Comparison of ENCODE assay signal across 8 cellular contexts in the genomic region with DNA sequence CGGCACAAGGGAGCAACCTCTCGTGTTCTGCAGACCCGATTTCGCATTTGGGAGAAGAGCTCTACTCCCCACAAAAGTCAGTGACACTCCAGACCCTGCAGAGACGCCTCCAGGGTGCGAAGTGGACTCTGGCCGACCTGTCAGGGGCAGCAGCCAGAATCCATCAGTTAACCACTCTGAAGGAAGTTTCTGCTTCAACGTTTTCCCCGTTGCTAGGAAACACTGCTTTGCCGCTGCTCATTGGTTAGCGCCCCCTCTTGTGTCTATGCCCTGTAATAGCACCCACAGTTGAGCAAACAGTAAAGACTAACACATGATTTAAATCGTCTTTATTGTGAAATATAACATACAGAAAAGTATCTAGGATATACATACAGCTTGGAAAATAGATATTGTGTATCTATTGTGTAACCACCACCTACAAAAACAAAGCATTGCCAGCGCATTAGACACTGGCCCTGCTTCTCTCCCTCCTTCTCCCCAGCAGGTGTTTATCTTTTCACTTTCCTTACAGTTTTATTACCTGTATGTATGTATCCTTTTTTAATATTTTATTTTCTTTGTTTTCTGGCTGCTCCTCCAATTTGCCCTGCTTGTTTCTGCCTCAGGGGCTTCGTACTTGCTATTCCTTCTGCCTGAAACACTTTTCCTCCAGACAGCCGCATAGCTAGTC. TPM values are rescaled to one million over a fixed set of nuclear protein-coding genes. Genes with fewer than 3 reads are reported as not detected.
A peak's percentile ranks its signal among the peaks of the same experiment; 100 is the strongest.
DNase-seq lines count a peak whose midpoint lies in the region; ATAC-seq, FAIRE-seq and TF ChIP-seq lines count a peak whose summit lies in the region.

No MANE protein-coding gene starts in this region.

- H2AFZ ChIP-seq in fibroblast of lung (ENCODE audit: low read length) (peak overlapping the region; percentile 20), neural progenitor cell (replicated peaks) (peak overlapping the region; percentile 45)

- H3K27ac Mint-ChIP-seq in neural progenitor cell = peak overlapping the region; percentile 52
- H3K27ac Mint-ChIP-seq in stimulated activated naive CD8-positive, alpha-beta T cell treated with anti-CD3 and anti-CD28 coated beads, Interleukin-15, amount 100 ng/mL, for 72 hours = peak overlapping the region in 1 of 2 donors; percentile 82

- TF ChIP-seq CTCF in D721Med (IDR thresholded peaks at IDR 0.05; ENCODE audit: insufficient read depth, missing control alignments) = peak; percentile 94
- peak; percentile 79 to 97 (median 92) for TF ChIP-seq CTCF in Peyer's patch (IDR thresholded peaks at IDR 0.05)
- TF ChIP-seq CTCF in fibroblast of lung (conservative IDR thresholded peaks at IDR 0.05 in 1 of 2, IDR thresholded peaks at IDR 0.05 in 1 of 2; ENCODE audit: low read depth in 1 of 2, low read length in 2 of 2) = peak; percentile 98 to 100
- TF ChIP-seq CTCF in neural progenitor cell (IDR thresholded peaks at IDR 0.05) = peak; percentile 92

- H3K4me3 ChIP-seq in Jurkat, Clone E6-1 (ENCODE audit: low read length) = no peak overlapping the region
- peak overlapping the region in 2 of 4 donors; percentile 27 to 31 for H3K4me3 ChIP-seq in Peyer's patch
- peak overlapping the region; percentile 4 to 57 (median 30) for H3K4me3 ChIP-seq in fibroblast of lung (replicated peaks in 1 of 4; ENCODE audit: control extremely low read depth in 1 of 4, insufficient read depth in 1 of 4, low read depth in 3 of 4, low read length in 4 of 4)
- no peak overlapping the region for H3K4me3 ChIP-seq in neural progenitor cell

- TF ChIP-seq POLR2A in Peyer's patch (IDR thresholded peaks at IDR 0.05) = no peak

- peak; percentile 92 for ATAC-seq in GM21515 (IDR thresholded peaks at IDR 0.05; ENCODE audit: unreplicated experiment)
- peak; percentile 84 to 87 for ATAC-seq in activated T-cell treated with anti-CD3 and anti-CD28 coated beads, Interleukin-2, amount 50 U/mL, for 4 hours
- ATAC-seq in stimulated activated naive CD8-positive, alpha-beta T cell treated with anti-CD3 and anti-CD28 coated beads, Interleukin-15, amount 100 ng/mL, for 72 hours = peak; percentile 86

- peaks cover 6% of the 10 kb centered on the region for H3K4me1 Mint-ChIP-seq in activated T-cell treated with anti-CD3 and anti-CD28 coated beads, Interleukin-2, amount 50 U/mL, for 4 hours (ENCODE audit: low read depth)
- H3K4me1 Mint-ChIP-seq in neural progenitor cell = peaks cover 10% of the 10 kb centered on the region
- H3K4me1 Mint-ChIP-seq in stimulated activated naive CD8-positive, alpha-beta T cell treated with anti-CD3 and anti-CD28 coated beads, Interleukin-15, amount 100 ng/mL, for 72 hours = peaks cover 11% of the 10 kb centered on the region

- H3K4me1 ChIP-seq in Peyer's patch (peaks cover 0 to 7% (median 0%) of the 10 kb centered on the region in 4 donors), fibroblast of lung (ENCODE audit: control insufficient read depth, extremely low read depth, insufficient read depth, low read length) (no peaks in the 10 kb centered on the region), neural progenitor cell (no peaks in the 10 kb centered on the region)

- no peaks in the 10 kb centered on the region for H3K9me3 ChIP-seq in Peyer's patch
- no peaks in the 10 kb centered on the region for H3K9me3 ChIP-seq in fibroblast of lung (ENCODE audit: control insufficient read depth, insufficient read depth, low read depth, low read length)
- no peaks in the 10 kb centered on the region for H3K9me3 ChIP-seq in neural progenitor cell (ENCODE audit: low read depth)

- peak overlapping the region; percentile 81 for H3K4me2 ChIP-seq in fibroblast of lung (ENCODE audit: extremely low read depth, insufficient read depth, low read length)
- H3K4me2 ChIP-seq in neural progenitor cell = peak overlapping the region; percentile 33

- H3K79me2 ChIP-seq in fibroblast of lung (ENCODE audit: control insufficient read depth, insufficient read depth, low read length) (no peaks in the 10 kb centered on the region), neural progenitor cell (ENCODE audit: low read depth) (no peaks in the 10 kb centered on the region)

- H3K9ac ChIP-seq in fibroblast of lung (ENCODE audit: insufficient read depth, low read length) = no peak overlapping the region
- H3K9ac ChIP-seq in neural progenitor cell = no peak overlapping the region

- H3K27me3 ChIP-seq in Peyer's patch (no peaks in the 10 kb centered on the region), fibroblast of lung (ENCODE audit: control insufficient read depth, insufficient read depth, low read length) (peaks cover 3% of the 10 kb centered on the region), neural progenitor cell (no peaks in the 10 kb centered on the region)

- H3K36me3 Mint-ChIP-seq in activated T-cell treated with anti-CD3 and anti-CD28 coated beads, Interleukin-2, amount 50 U/mL, for 4 hours (ENCODE audit: insufficient read depth) = no peaks in the 10 kb centered on the region
- no peaks in the 10 kb centered on the region for H3K36me3 Mint-ChIP-seq in neural progenitor cell

- DNase-seq in D721Med (ENCODE audit: insufficient read length, low spot score) = peak; percentile 49
- peak; percentile 78 for DNase-seq in Jurkat, Clone E6-1 (ENCODE audit: low read depth, low spot score)
- peak; percentile 71 to 88 (median 75) for DNase-seq in Peyer's patch
- DNase-seq in activated T-cell treated with anti-CD3 and anti-CD28 coated beads, Interleukin-2, amount 50 U/mL, for 4 hours = peak; percentile 56
- peak; percentile 77 to 93 for DNase-seq in fibroblast of lung (ENCODE audit: low read depth in 2 of 2)
- peak; percentile 93 for DNase-seq in neural progenitor cell (ENCODE audit: low spot score)
- peak; percentile 54 to 66 for DNase-seq in stimulated activated naive CD8-positive, alpha-beta T cell treated with anti-CD3 and anti-CD28 coated beads, Interleukin-15, amount 100 ng/mL, for 72 hours

- peak overlapping the region; percentile 65 for H3K4me3 Mint-ChIP-seq in activated T-cell treated with anti-CD3 and anti-CD28 coated beads, Interleukin-2, amount 50 U/mL, for 4 hours
- peak overlapping the region; percentile 73 for H3K4me3 Mint-ChIP-seq in neural progenitor cell
- peak overlapping the region; percentile 72 to 82 for H3K4me3 Mint-ChIP-seq in stimulated activated naive CD8-positive, alpha-beta T cell treated with anti-CD3 and anti-CD28 coated beads, Interleukin-15, amount 100 ng/mL, for 72 hours

- H4K20me1 ChIP-seq in fibroblast of lung (ENCODE audit: control insufficient read depth, extremely low read depth, insufficient read depth, low read length) = no peaks in the 10 kb centered on the region
- no peaks in the 10 kb centered on the region for H4K20me1 ChIP-seq in neural progenitor cell (ENCODE audit: low read depth)

- H3K27ac ChIP-seq in Peyer's patch (no peak overlapping the region), fibroblast of lung (ENCODE audit: insufficient read depth, low read length) (no peak overlapping the region), neural progenitor cell (no peak overlapping the region)

- H3K36me3 ChIP-seq in Peyer's patch = no peaks in the 10 kb centered on the region
- H3K36me3 ChIP-seq in fibroblast of lung (ENCODE audit: control insufficient read depth, insufficient read depth, low read length) = no peaks in the 10 kb centered on the region
- no peaks in the 10 kb centered on the region for H3K36me3 ChIP-seq in neural progenitor cell

- no peak for FAIRE-seq in D721Med (lab: Jason Lieb, UNC)

- H3K9me3 Mint-ChIP-seq in activated T-cell treated with anti-CD3 and anti-CD28 coated beads, Interleukin-2, amount 50 U/mL, for 4 hours = no peaks in the 10 kb centered on the region
- no peaks in the 10 kb centered on the region for H3K9me3 Mint-ChIP-seq in neural progenitor cell
- no peaks in the 10 kb centered on the region for H3K9me3 Mint-ChIP-seq in stimulated activated naive CD8-positive, alpha-beta T cell treated with anti-CD3 and anti-CD28 coated beads, Interleukin-15, amount 100 ng/mL, for 72 hours

- no peaks in the 10 kb centered on the region for H3F3A ChIP-seq in neural progenitor cell (ENCODE audit: low read depth)

- no peaks in the 10 kb centered on the region for H3K27me3 Mint-ChIP-seq in activated T-cell treated with anti-CD3 and anti-CD28 coated beads, Interleukin-2, amount 50 U/mL, for 4 hours (ENCODE audit: low read depth)
- peaks cover 6% of the 10 kb centered on the region for H3K27me3 Mint-ChIP-seq in neural progenitor cell (ENCODE audit: insufficient read depth, low read depth)
- peaks cover 8% of the 10 kb centered on the region for H3K27me3 Mint-ChIP-seq in stimulated activated naive CD8-positive, alpha-beta T cell treated with anti-CD3 and anti-CD28 coated beads, Interleukin-15, amount 100 ng/mL, for 72 hours

RNA-seq across cellular contexts. Expression of gene TMEM40, which starts 38.9 kb away (rescaled TPM):
- not detected for polyA plus RNA-seq in Jurkat, Clone E6-1 (2012; ENCODE audit: insufficient read depth, insufficient read length)
- total RNA-seq in Peyer's patch = not detected
- total RNA-seq in activated T-cell treated with anti-CD3 and anti-CD28 coated beads, Interleukin-2, amount 50 U/mL, for 4 hours = not detected
- total RNA-seq in fibroblast of lung = under 0.01 TPM in 1 of 2 replicates, not detected in the other
- 0.33 TPM in 1 of 2 replicates, not detected in the other for polyA plus RNA-seq in fibroblast of lung
- polyA plus RNA-seq in fibroblast of lung (2012) = not detected in 2 replicates
- polyA minus RNA-seq in fibroblast of lung (ENCODE audit: low replicate concordance) = not detected in 2 replicates
- total RNA-seq in neural progenitor cell (ENCODE audit: low replicate concordance) = not detected in 2 replicates

RNA-seq across cellular contexts. Expression of gene RAF1, which starts 56.2 kb away (rescaled TPM):
- 73.8 TPM for polyA plus RNA-seq in Jurkat, Clone E6-1 (2012; ENCODE audit: insufficient read depth, insufficient read length)
- total RNA-seq in Peyer's patch (100 to 1,000 TPM; 121 to 133 (median 126) TPM), fibroblast of lung (135 and 258 TPM in 2 replicates), neural progenitor cell (ENCODE audit: low replicate concordance) (115 and 130 TPM in 2 replicates)
- total RNA-seq in activated T-cell treated with anti-CD3 and anti-CD28 coated beads, Interleukin-2, amount 50 U/mL, for 4 hours = 100 to 1,000 TPM in 2 of 3 donors, 10 to 100 TPM in 1; 97.2 to 104 (median 100) TPM
- 133 and 134 TPM in 2 replicates for polyA plus RNA-seq in fibroblast of lung
- 76.2 and 79.1 TPM in 2 replicates for polyA plus RNA-seq in fibroblast of lung (2012)
- polyA minus RNA-seq in fibroblast of lung (ENCODE audit: low replicate concordance) = 149 and 212 TPM in 2 replicates

Comparison
In these comparisons a context has a peak if more than half of its experiments do, and no peak if none do; other contexts are left out.
1. H3K4me3 ChIP-seq: peak in fibroblast of lung (4 of 4); none in Jurkat, Clone E6-1 (single experiment) and neural progenitor cell (single experiment).
2. Peak in every context shown above with its lines, with median percentiles within 50 percentile points of each other: DNase-seq, CTCF ChIP-seq, ATAC-seq and H3K4me3 Mint-ChIP-seq.